In the genomic region with DNA sequence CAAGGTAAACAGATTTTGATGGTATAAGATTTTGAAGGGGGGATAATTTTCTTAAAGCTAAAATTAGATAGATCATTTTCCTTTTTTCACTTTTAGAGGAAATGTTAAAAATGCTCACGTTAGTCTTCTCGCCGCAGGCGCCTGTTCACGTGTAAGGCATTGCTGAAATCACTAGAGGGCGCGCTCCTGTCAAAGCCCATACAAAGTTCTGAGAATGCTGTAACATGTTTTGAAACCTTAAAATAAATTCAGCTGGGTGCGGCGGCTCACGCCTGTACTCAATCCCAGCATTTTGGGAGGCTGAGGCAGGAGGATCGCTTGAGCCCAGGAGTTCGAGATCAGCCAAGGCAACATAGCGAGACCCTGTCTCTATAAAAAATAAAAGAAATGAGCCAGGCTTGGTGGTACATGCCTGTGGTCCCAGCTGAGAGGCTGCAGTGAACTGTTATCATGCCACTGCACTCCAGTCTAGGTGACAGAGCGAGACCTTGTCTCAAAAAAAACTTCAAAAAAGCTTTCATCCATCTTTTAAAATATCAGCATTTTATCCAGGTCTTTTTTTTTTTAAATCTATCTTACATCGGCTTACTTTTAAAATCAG, we compare ENCODE assay signal across 8 cellular contexts.
DNase-seq lines count a peak whose midpoint lies in the region; ATAC-seq and TF ChIP-seq lines count a peak whose summit lies in the region.

No MANE protein-coding gene starts in this region.

- peaks cover 20% of the 10 kb centered on the region for H3K27me3 Mint-ChIP-seq in neural crest cell (ENCODE audit: low read depth)

- ATAC-seq in GM21723 (IDR thresholded peaks at IDR 0.05; ENCODE audit: unreplicated experiment) = peak; percentile 88
- no peak for ATAC-seq in HG03439 (IDR thresholded peaks at IDR 0.05; ENCODE audit: unreplicated experiment)

- no peaks in the 10 kb centered on the region for H3K36me3 ChIP-seq in esophagus squamous epithelium

- no peaks in the 10 kb centered on the region for H3K9me3 ChIP-seq in esophagus squamous epithelium

- no peaks in the 10 kb centered on the region for H3K9me3 Mint-ChIP-seq in neural crest cell

- H3K4me1 Mint-ChIP-seq in neural crest cell = no peaks in the 10 kb centered on the region

- intact Hi-C loops in esophagus squamous epithelium (cut with DNase I) = no loop called here

- no peaks in the 10 kb centered on the region for H3K27me3 ChIP-seq in esophagus squamous epithelium

- TF ChIP-seq CTCF in esophagus squamous epithelium (IDR thresholded peaks at IDR 0.05) (peak; percentile 15 to 52 (median 47)), neural crest cell (conservative IDR thresholded peaks at IDR 0.05) (peak; percentile 86)

- H3K4me1 ChIP-seq in esophagus squamous epithelium = no peaks in the 10 kb centered on the region

- no peak for TF ChIP-seq POLR2A in esophagus squamous epithelium (IDR thresholded peaks at IDR 0.05)

- no peak overlapping the region for H3K27ac Mint-ChIP-seq in neural crest cell (ENCODE audit: unreplicated experiment)

- no peaks in the 10 kb centered on the region for H3K36me3 Mint-ChIP-seq in neural crest cell (ENCODE audit: low read depth)

- WGBS in esophagus squamous epithelium, 2 donors = 14 to 27% methylated on average over 11 to 15 of the region's 15 CpGs

- peak; percentile 35 for DNase-seq in EL
- peak; percentile 52 for DNase-seq in NCI-H1436 (lab: John Stamatoyannopoulos, UW)
- DNase-seq in activated CD4-positive, alpha-beta T cell treated with anti-CD3 and anti-CD28 coated beads for 1 hour = peak; percentile 8
- DNase-seq in esophagus squamous epithelium (lab: John Stamatoyannopoulos, UW) = no peak
- DNase-seq in neural crest cell (ENCODE audit: low read depth, low spot score) = peak; percentile 57
- no peak for DNase-seq in HuH-7.5 (ENCODE audit: low spot score)

- H3K4me3 Mint-ChIP-seq in neural crest cell = no peak overlapping the region

- H3K27ac ChIP-seq in esophagus squamous epithelium = no peak overlapping the region

- H3K4me3 ChIP-seq in esophagus squamous epithelium = no peak overlapping the region

Comparison
In these comparisons a context has a peak if more than half of its experiments do, and no peak if none do; other contexts are left out.
1. DNase-seq: peak in EL (single experiment), NCI-H1436 (single experiment), activated CD4-positive, alpha-beta T cell treated with anti-CD3 and anti-CD28 coated beads for 1 hour (single experiment) and neural crest cell (single experiment); none in esophagus squamous epithelium (single experiment) and HuH-7.5 (single experiment).